20 cellular contexts compared by ENCODE assay signal in genomic region chr18:58476022-58476421, GRCh38.
"Had no signal": no experiment of that assay in that cellular context is flagged by ENCODE, and none has a peak within 500 bp of the region (broad histone marks: within the 10 kb centered on the region; RNA-seq: fewer than 3 reads in every experiment).

No MANE protein-coding gene starts in this region.

- ATAC-seq: gastroesophageal sphincter; naive thymus-derived CD4-positive, alpha-beta T cell; stimulated activated naive B cell treated with anti-CD40 and anti-IgM and Interleukin-4, amounts not matched to agents 10 μg/mL and 1 μg/mL and 100 μg/mL, for 72 hours; stimulated activated naive CD8-positive, alpha-beta T cell treated with anti-CD3 and anti-CD28 coated beads, Interleukin-15, amount 100 ng/mL, for 72 hours; upper lobe of right lung had no signal

- H3K4me3 ChIP-seq: coronary artery, gastroesophageal sphincter, sigmoid colon, skin epidermis, testis, tibial nerve, upper lobe of right lung had no signal

- H3K9me3 ChIP-seq: gastroesophageal sphincter, sigmoid colon, testis, tibial nerve, upper lobe of right lung had no signal

- H2AFZ ChIP-seq: parathyroid adenoma had no signal

- H3K36me3 ChIP-seq: gastroesophageal sphincter, sigmoid colon, tibial nerve, upper lobe of right lung had no signal

- H3K79me2 ChIP-seq: parathyroid adenoma had no signal

- H3K9ac ChIP-seq: parathyroid adenoma had no signal

- H3K4me1 ChIP-seq: gastroesophageal sphincter, parathyroid adenoma, testis, tibial nerve, upper lobe of right lung had no signal

- H3K27me3 ChIP-seq: dorsolateral prefrontal cortex, gastroesophageal sphincter, sigmoid colon, testis, tibial nerve, upper lobe of right lung had no signal

- H3K27ac ChIP-seq: coronary artery, gastroesophageal sphincter, parathyroid adenoma, testis, tibial nerve, upper lobe of right lung had no signal

- DNase-seq: effector CD8-positive, alpha-beta T cell; glutamatergic neuron; immature natural killer cell; left colon; mesendoderm; naive thymus-derived CD4-positive, alpha-beta T cell; nephron progenitor cell; sigmoid colon; stimulated activated CD4-positive, alpha-beta T cell treated with anti-CD3 and anti-CD28 coated beads, Interleukin-2, amount 100 ng/mL, for 24 hours; stimulated activated CD4-positive, alpha-beta T cell treated with anti-CD3 and anti-CD28 coated beads, Interleukin-4, amount 100 ng/mL, for 4 hours; stimulated activated naive B cell treated with anti-CD40 and anti-IgM and Interleukin-4, amounts not matched to agents 10 μg/mL and 1 μg/mL and 100 μg/mL, for 72 hours; stimulated activated naive CD8-positive, alpha-beta T cell treated with anti-CD3 and anti-CD28 coated beads, Interleukin-15, amount 100 ng/mL, for 72 hours; testis; upper lobe of right lung had no signal
